In the genomic region with DNA sequence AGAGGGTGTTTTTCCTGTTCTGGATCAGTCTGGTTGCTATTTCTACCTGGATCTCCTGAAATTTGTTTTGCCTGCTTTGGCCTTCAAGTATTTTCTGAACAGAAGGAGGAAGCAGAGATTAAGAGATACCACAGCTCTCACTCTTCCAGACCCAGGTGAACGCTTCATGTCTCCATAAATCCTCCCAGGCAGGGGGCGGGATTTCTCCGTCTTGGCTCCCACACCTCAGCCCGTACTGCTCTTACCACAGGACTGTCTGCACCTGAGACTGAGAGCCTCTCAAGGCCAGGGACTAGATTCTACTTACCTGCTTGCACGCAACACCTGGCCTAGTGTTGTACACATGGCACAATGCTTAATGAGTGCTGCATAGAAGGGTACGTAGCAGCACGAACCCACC, we compare ENCODE assay signal across 20 cellular contexts. TPM values are rescaled to one million over a fixed set of nuclear protein-coding genes. Genes with fewer than 3 reads are reported as not detected.
DNase-seq lines count a peak whose midpoint lies in the region; ATAC-seq, FAIRE-seq and TF ChIP-seq lines count a peak whose summit lies in the region.
"Had no signal": no experiment of that assay in that cellular context is flagged by ENCODE, and none has a peak within 500 bp of the region (broad histone marks: within the 10 kb centered on the region; RNA-seq: fewer than 3 reads in every experiment).

No MANE protein-coding gene starts in this region.

- H3K9me3 ChIP-seq in WERI-Rb-1 (ENCODE audit: severe bottlenecking): no peaks in the 10 kb centered on the region

- ATAC-seq in GM18867 (IDR thresholded peaks at IDR 0.05; ENCODE audit: unreplicated experiment): no peak

- no peaks in the 10 kb centered on the region for H3K36me3 Mint-ChIP-seq in nephron progenitor cell (ENCODE audit: low read depth)

- no peak overlapping the region for H3K27ac ChIP-seq in WERI-Rb-1

- H3K36me3 ChIP-seq in H7 (replicated peaks; ENCODE audit: control insufficient read depth, insufficient read depth, low read length) (no peaks in the 10 kb centered on the region), WERI-Rb-1 (no peaks in the 10 kb centered on the region)

- no peak overlapping the region for H3K4me3 ChIP-seq in H7 (ENCODE audit: insufficient read depth, low read depth, low read length)
- H3K4me3 ChIP-seq in WERI-Rb-1 (ENCODE audit: low read depth, low read length): no peak overlapping the region

- no peaks in the 10 kb centered on the region for H3K27me3 Mint-ChIP-seq in nephron progenitor cell (ENCODE audit: low read depth, poor library complexity)

- H3K4me1 Mint-ChIP-seq in nephron progenitor cell: peaks cover 29% of the 10 kb centered on the region

- FAIRE-seq in HTR-8/SVneo (lab: Jason Lieb, UNC): no peak
- FAIRE-seq: GM18507 had no signal

- peak; percentile 45 for DNase-seq in DMS79 (lab: John Stamatoyannopoulos, UW)
- peak; percentile 43 for DNase-seq in H7
- DNase-seq in WERI-Rb-1: peak; percentile 52
- DNase-seq in nephron progenitor cell: peak; percentile 20
- no peak for DNase-seq in HTR-8/SVneo (ENCODE audit: insufficient read length, low spot score)
- DNase-seq in NCI-H2196 treated with DMSO at 0.1 percent for 48 hours (lab: John Stamatoyannopoulos, UW; ENCODE audit: unreplicated experiment): no peak
- no peak for DNase-seq in MV-4-11 (lab: John Stamatoyannopoulos, UW)
- DNase-seq: Calu3; KG1; NCI-H1092; NCI-H1417 treated with DMSO at 0.1 percent for 48 hours; NCI-H1694 treated with DMSO at 0.1 percent for 48 hours; NCI-H446 treated with DMSO at 0.1 percent for 48 hours; NCI-H526; NCI-H82; NK-92 treated with Interleukin-12 subunit alpha and Interleukin-12 subunit beta, amount 100 ng/mL, for 24 hours; RPMI8226; SHP77 had no signal

- H3K9me3 Mint-ChIP-seq in nephron progenitor cell: peaks cover 20% of the 10 kb centered on the region

- H3K27ac Mint-ChIP-seq in nephron progenitor cell: no peak overlapping the region

- TF ChIP-seq CTCF in WERI-Rb-1 (IDR thresholded peaks at IDR 0.05; ENCODE audit: low read depth, low read length) (0 out of 2 replicates have a peak, but pooled peaks have one; percentile 0), nephron progenitor cell (IDR thresholded peaks at IDR 0.05) (no peak)

- no peak overlapping the region for H3K4me3 Mint-ChIP-seq in nephron progenitor cell

- H3K27me3 ChIP-seq in H7 (ENCODE audit: control insufficient read depth, insufficient read depth, low read length) (peaks cover 2% of the 10 kb centered on the region; the same call in 1 of the 2 replicates), WERI-Rb-1 (ENCODE audit: insufficient read depth, low read depth, severe bottlenecking) (no peaks in the 10 kb centered on the region)

RNA-seq across cellular contexts. Expression of a gene that starts 59.9 kb away (rescaled TPM):
- total RNA-seq in H7 (2014; rRNA removed; shearing (Covaris generic)): 92.9 and 125 TPM in 2 replicates

Comparison
In these comparisons a context has a peak if more than half of its experiments do, and no peak if none do; other contexts are left out.
1. DNase-seq: peak in DMS79 (single experiment), H7 (single experiment), WERI-Rb-1 (single experiment) and nephron progenitor cell (single experiment); none in HTR-8/SVneo (single experiment), NCI-H2196 treated with DMSO at 0.1 percent for 48 hours (single experiment) and MV-4-11 (single experiment).